12 cellular contexts compared by ENCODE assay signal in the genomic region with DNA sequence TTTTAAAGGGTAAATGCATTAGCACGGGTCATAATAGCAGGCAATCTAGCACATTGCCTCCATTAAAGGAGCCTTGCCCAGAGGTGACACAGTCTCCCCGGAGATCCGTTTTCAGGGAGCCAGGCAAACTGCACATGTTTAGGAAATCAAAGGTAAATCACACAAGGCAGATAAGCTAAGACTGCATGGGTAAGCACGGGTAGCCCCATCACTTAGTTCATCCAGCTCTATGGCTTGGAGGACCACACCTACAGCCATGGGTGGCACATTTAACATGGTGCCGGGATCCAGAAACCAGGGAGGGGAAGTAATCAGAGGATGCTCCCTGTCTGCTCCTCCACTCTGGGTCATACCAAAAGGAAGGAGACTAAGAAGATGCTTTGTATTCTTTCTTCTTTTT. TPM values are rescaled to one million over a fixed set of nuclear protein-coding genes. Genes with fewer than 3 reads are reported as not detected.
A peak's percentile ranks its signal among the peaks of the same experiment; 100 is the strongest.
DNase-seq lines count a peak whose midpoint lies in the region; ATAC-seq, FAIRE-seq and TF ChIP-seq lines count a peak whose summit lies in the region.
"Had no signal": no experiment of that assay in that cellular context is flagged by ENCODE, and none has a peak within 500 bp of the region (broad histone marks: within the 10 kb centered on the region; RNA-seq: fewer than 3 reads in every experiment).

No MANE protein-coding gene starts in this region.

- POLR2A ChIA-PET in T-cell (lab: Charles Lee), result interaction anchor here in 1 of 2 donors (0.6 kb wide), 1 partner anchor 1098 kb away, joined by 3 read pairs; no protein-coding TSS in a partner anchor

- ATAC-seq in T-cell (replicated peaks in 1 of 4), result no peak
- no peak for ATAC-seq in activated T-cell treated with anti-CD3 and anti-CD28 coated beads, Interleukin-2, amount 50 U/mL, for 72 hours (replicated peaks in 1 of 2)

- no peaks in the 10 kb centered on the region for H3K27me3 ChIP-seq in BLaER1 treated with 17β-estradiol and CSF1 and Interleukin-3, amounts not matched to agents 10 nM and 100 nM
- no peaks in the 10 kb centered on the region for H3K27me3 ChIP-seq in trophoblast cell (ENCODE audit: insufficient read depth, low read length)

- no peak overlapping the region for H4K8ac ChIP-seq in trophoblast cell (ENCODE audit: low read depth, low read length)

- peaks cover 28 to 43% (median 31%) of the 10 kb centered on the region in 3 donors for H3K4me1 Mint-ChIP-seq in T-cell
- H3K4me1 Mint-ChIP-seq in activated T-cell treated with anti-CD3 and anti-CD28 coated beads, Interleukin-2, amount 50 U/mL, for 72 hours (ENCODE audit: low read depth), result peaks cover 35% of the 10 kb centered on the region

- H3K14ac ChIP-seq in trophoblast cell (ENCODE audit: low read length), result no peak overlapping the region

- peak overlapping the region; percentile 4 to 42 (median 32); a peak in 18 of 22 replicates for H3K4me2 ChIP-seq in BLaER1 treated with 17β-estradiol and CSF1 and Interleukin-3, amounts not matched to agents 10 nM and 100 nM
- no peak overlapping the region for H3K4me2 ChIP-seq in trophoblast cell (ENCODE audit: low read length)
- H3K4me2 ChIP-seq: A549 had no signal

- CTCF ChIA-PET in T-cell (lab: Charles Lee), result interaction anchor here (0.6 to 3.5 kb wide), 5 partner anchors 10 to 378 kb away, joined by 3 to 17 read pairs (median 5); no protein-coding TSS in a partner anchor

- H2BK120ac ChIP-seq in trophoblast cell (ENCODE audit: insufficient read depth, low read length, poor library complexity), result no peak overlapping the region

- H2AFZ ChIP-seq in trophoblast cell (ENCODE audit: insufficient read depth, low read length, poor library complexity), result no peak overlapping the region
- H2AFZ ChIP-seq: GM23248 had no signal

- no peak overlapping the region for H3K9ac ChIP-seq in BLaER1 treated with 17β-estradiol and CSF1 and Interleukin-3, amounts not matched to agents 10 nM and 100 nM
- no peak overlapping the region for H3K9ac ChIP-seq in trophoblast cell (ENCODE audit: low read length)
- H3K9ac ChIP-seq: GM23248 had no signal

- no peaks in the 10 kb centered on the region for H3K36me3 ChIP-seq in BLaER1 treated with 17β-estradiol and CSF1 and Interleukin-3, amounts not matched to agents 10 nM and 100 nM
- H3K36me3 ChIP-seq in trophoblast cell (ENCODE audit: control insufficient read depth in 1 of 2, insufficient read depth in 2 of 2, low read length in 2 of 2), result no peaks in the 10 kb centered on the region
- H3K36me3 ChIP-seq: BE2C had no signal

- H3K4me3 Mint-ChIP-seq in T-cell, result peak overlapping the region in 1 of 3 donors; percentile 15
- no peak overlapping the region for H3K4me3 Mint-ChIP-seq in activated T-cell treated with anti-CD3 and anti-CD28 coated beads, Interleukin-2, amount 50 U/mL, for 72 hours

- H3K36me3 Mint-ChIP-seq in T-cell, result no peaks in the 10 kb centered on the region
- H3K36me3 Mint-ChIP-seq in activated T-cell treated with anti-CD3 and anti-CD28 coated beads, Interleukin-2, amount 50 U/mL, for 72 hours (ENCODE audit: insufficient read depth in 2 of 2), result no peaks in the 10 kb centered on the region

- H4K91ac ChIP-seq in trophoblast cell (ENCODE audit: low read depth, low read length), result no peak overlapping the region

- FAIRE-seq in GM12891 (lab: Jason Lieb, UNC), result peak; percentile 26
- no peak for FAIRE-seq in frontal cortex (lab: Jason Lieb, UNC)
- FAIRE-seq: HTR-8/SVneo had no signal

- H3K9me3 ChIP-seq in BLaER1 treated with 17β-estradiol and CSF1 and Interleukin-3, amounts not matched to agents 10 nM and 100 nM (replicated peaks in 1 of 11), result no peaks in the 10 kb centered on the region
- no peaks in the 10 kb centered on the region for H3K9me3 ChIP-seq in trophoblast cell (ENCODE audit: insufficient read depth, low read depth, low read length)
- H3K9me3 ChIP-seq: A549, BE2C had no signal

- peak overlapping the region; percentile 58 for H2BK12ac ChIP-seq in trophoblast cell (ENCODE audit: low read length)

- no peak overlapping the region for H3K4me3 ChIP-seq in BLaER1 treated with 17β-estradiol and CSF1 and Interleukin-3, amounts not matched to agents 10 nM and 100 nM
- H3K4me3 ChIP-seq in trophoblast cell (ENCODE audit: low read depth, low read length), result no peak overlapping the region
- H3K4me3 ChIP-seq: A549, GM23248 had no signal

- H4K20me1 ChIP-seq in BLaER1 treated with 17β-estradiol and CSF1 and Interleukin-3, amounts not matched to agents 10 nM and 100 nM, result no peaks in the 10 kb centered on the region

- H3K4ac ChIP-seq in trophoblast cell (ENCODE audit: low read depth, low read length), result no peak overlapping the region

- no peak overlapping the region for H3K23ac ChIP-seq in trophoblast cell (ENCODE audit: low read length)

- no peak overlapping the region for H3K27ac ChIP-seq in BLaER1 treated with 17β-estradiol and CSF1 and Interleukin-3, amounts not matched to agents 10 nM and 100 nM
- no peak overlapping the region for H3K27ac ChIP-seq in trophoblast cell (ENCODE audit: low read depth, low read length)
- H3K27ac ChIP-seq: A549, GM23248 had no signal

- no peaks in the 10 kb centered on the region for H3K79me2 ChIP-seq in trophoblast cell (ENCODE audit: control insufficient read depth, insufficient read depth, low read length, poor library complexity)

- H3K18ac ChIP-seq in trophoblast cell (ENCODE audit: low read length), result no peak overlapping the region

- H3K79me1 ChIP-seq in trophoblast cell (ENCODE audit: low read length), result no peaks in the 10 kb centered on the region

- peaks cover 5 to 6% of the 10 kb centered on the region in 2 donors for H3K27me3 Mint-ChIP-seq in T-cell
- peaks cover 26% of the 10 kb centered on the region for H3K27me3 Mint-ChIP-seq in activated T-cell treated with anti-CD3 and anti-CD28 coated beads, Interleukin-2, amount 50 U/mL, for 72 hours (ENCODE audit: low read depth)

- H3K4me1 ChIP-seq in BLaER1 treated with 17β-estradiol and CSF1 and Interleukin-3, amounts not matched to agents 10 nM and 100 nM, result peaks cover 15 to 23% (median 19%) of the 10 kb centered on the region in 10 experiments
- no peaks in the 10 kb centered on the region for H3K4me1 ChIP-seq in trophoblast cell (ENCODE audit: control insufficient read depth in 1 of 2, insufficient read depth in 2 of 2, low read length in 2 of 2)
- H3K4me1 ChIP-seq: BE2C had no signal

- H2AK5ac ChIP-seq in trophoblast cell (ENCODE audit: low read length), result no peak overlapping the region

- H4K12ac ChIP-seq in trophoblast cell (ENCODE audit: low read depth, low read length), result no peak overlapping the region

- no CpG with 5 or more reads among the region's 5 CpGs for WGBS in trophoblast cell (ENCODE audit: extremely low coverage, insufficient coverage, insufficient read length)

- H3K27ac Mint-ChIP-seq in T-cell, result peak overlapping the region; percentile 80 to 91
- H3K27ac Mint-ChIP-seq in activated T-cell treated with anti-CD3 and anti-CD28 coated beads, Interleukin-2, amount 50 U/mL, for 72 hours, result no peak overlapping the region

- no peak for TF ChIP-seq POLR2A in GM12891 (IDR thresholded peaks at IDR 0.05; ENCODE audit: low read depth, low read length)

- DNase-seq in GM12891 (ENCODE audit: insufficient read length, low spot score), result no peak
- no peak for DNase-seq in T-cell
- no peak for DNase-seq in trophoblast cell
- no peak for DNase-seq in frontal cortex (ENCODE audit: low spot score in 2 of 2)
- no peak for DNase-seq in activated T-cell treated with anti-CD3 and anti-CD28 coated beads, Interleukin-2, amount 50 U/mL, for 72 hours

- no peak overlapping the region for H2BK5ac ChIP-seq in trophoblast cell (ENCODE audit: low read depth, low read length, poor library complexity)

- no peaks in the 10 kb centered on the region for H3K9me3 Mint-ChIP-seq in T-cell
- H3K9me3 Mint-ChIP-seq in activated T-cell treated with anti-CD3 and anti-CD28 coated beads, Interleukin-2, amount 50 U/mL, for 72 hours, result no peaks in the 10 kb centered on the region

TF ChIP-seq in GM12891, 5 proteins besides CTCF, POLR2A, EP300 and RAD21:
- TF ChIP-seq SPI1 (IDR thresholded peaks at IDR 0.05; ENCODE audit: low read depth, low read length), result no peak
- no peak for TF ChIP-seq POLR2AphosphoS5 (IDR thresholded peaks at IDR 0.05; ENCODE audit: low read depth, low read length)
- no peak for TF ChIP-seq PAX5 (IDR thresholded peaks at IDR 0.05; ENCODE audit: insufficient read depth, low read length, severe bottlenecking)
- no peak for TF ChIP-seq POU2F2 (IDR thresholded peaks at IDR 0.05; ENCODE audit: low read depth, low read length)
- no peak for TF ChIP-seq TAF1 (IDR thresholded peaks at IDR 0.05; ENCODE audit: low read depth, low read length)
TF ChIP-seq in GM12891: peak in this region for 0.

RNA-seq across cellular contexts. Expression of gene LGALS16, which starts 16.8 kb away (rescaled TPM):
- polyA plus RNA-seq in GM12891 (2012; ENCODE audit: low read depth, missing spikeins), result not detected
- total RNA-seq in T-cell (not detected), frontal cortex (not detected)
- 255 and 289 TPM in 2 replicates for polyA plus RNA-seq in trophoblast cell (2013)
- total RNA-seq in activated T-cell treated with anti-CD3 and anti-CD28 coated beads, Interleukin-2, amount 50 U/mL, for 72 hours, result not detected
- total RNA-seq: GM23248, H7 had no signal
- polyA plus RNA-seq: A549, AG04450, GM23248 had no signal

RNA-seq across cellular contexts. Expression of gene LGALS14, which starts 31.8 kb away (rescaled TPM):
- polyA plus RNA-seq in GM12891 (2012; ENCODE audit: low read depth, missing spikeins), result 7.7 TPM
- 1 to 10 TPM in 1 of 5 donors, under 1 TPM in 1, not detected in 3; 0.49 to 1.2 TPM for total RNA-seq in T-cell
- polyA plus RNA-seq in trophoblast cell (2013), result 0.92 and 0.97 TPM in 2 replicates
- total RNA-seq in frontal cortex, result not detected
- total RNA-seq in activated T-cell treated with anti-CD3 and anti-CD28 coated beads, Interleukin-2, amount 50 U/mL, for 72 hours, result 1 to 10 TPM; 4.3 to 9.5 TPM
- total RNA-seq: GM23248, H7 had no signal
- polyA plus RNA-seq: A549, AG04450, GM23248 had no signal
